Comparison of ENCODE assay signal across 18 cellular contexts in genomic region chr17:29344201-29344856, GRCh38. TPM values are rescaled to one million over a fixed set of nuclear protein-coding genes. Genes with fewer than 3 reads are reported as not detected.
DNase-seq lines count a peak whose midpoint lies in the region; ATAC-seq, FAIRE-seq and TF ChIP-seq lines count a peak whose summit lies in the region.
"Had no signal": no experiment of that assay in that cellular context is flagged by ENCODE, and none has a peak within 500 bp of the region (broad histone marks: within the 10 kb centered on the region; RNA-seq: fewer than 3 reads in every experiment).

No MANE protein-coding gene starts in this region.

- H3K79me2 ChIP-seq in hepatocyte (no peaks in the 10 kb centered on the region), trophoblast cell (ENCODE audit: control insufficient read depth, insufficient read depth, low read length, poor library complexity) (no peaks in the 10 kb centered on the region), HepG2 (ENCODE audit: insufficient read depth, low read length) (no peaks in the 10 kb centered on the region)

- CTCF ChIA-PET in HepG2 (lab: Yijun Ruan, JAX; ENCODE audit: low intra/inter-chr PET ratio, low total read pairs): no interaction called here

- H3K23ac ChIP-seq in trophoblast cell (ENCODE audit: low read length): no peak overlapping the region

- no peak for FAIRE-seq in HepG2 (lab: Jason Lieb, UNC)
- FAIRE-seq: A204.1 had no signal

- H3K9me3 ChIP-seq in hepatocyte (ENCODE audit: low read depth): no peaks in the 10 kb centered on the region
- no peaks in the 10 kb centered on the region for H3K9me3 ChIP-seq in trophoblast cell (ENCODE audit: insufficient read depth, low read depth, low read length)
- no peaks in the 10 kb centered on the region for H3K9me3 ChIP-seq in HepG2 (ENCODE audit: low read length)
- no peaks in the 10 kb centered on the region for H3K9me3 ChIP-seq in thyroid gland
- H3K9me3 ChIP-seq: BLaER1 treated with 17β-estradiol and CSF1 and Interleukin-3, amounts not matched to agents 10 nM and 100 nM; SJSA1 had no signal

- peak overlapping the region; percentile 88 for H2BK120ac ChIP-seq in trophoblast cell (ENCODE audit: insufficient read depth, low read length, poor library complexity)

- H3K27me3 ChIP-seq in hepatocyte (no peaks in the 10 kb centered on the region), trophoblast cell (ENCODE audit: insufficient read depth, low read length) (no peaks in the 10 kb centered on the region), HepG2 (ENCODE audit: control insufficient read depth in 1 of 2, insufficient read depth in 2 of 2, low read length in 2 of 2) (no peaks in the 10 kb centered on the region; a peak in 1 of 5 replicates), thyroid gland (no peaks in the 10 kb centered on the region)
- H3K27me3 ChIP-seq: BLaER1 treated with 17β-estradiol and CSF1 and Interleukin-3, amounts not matched to agents 10 nM and 100 nM had no signal

- in situ Hi-C loops in HepG2 (cut with HindIII; ENCODE audit: extremely low pct_ligation_motif_present, low pct_unique_long_range_greater_than_20kb): no loop called here

- intact Hi-C loops in HepG2 (cut with micrococcal nuclease; ENCODE audit: unreplicated experiment) (no loop called here), thyroid gland (cut with DNase I) (no loop called here)

- H3K4me1 ChIP-seq in hepatocyte (ENCODE audit: insufficient read depth) (peaks cover 5% of the 10 kb centered on the region), trophoblast cell (ENCODE audit: control insufficient read depth in 1 of 2, insufficient read depth in 2 of 2, low read length in 2 of 2) (no peaks in the 10 kb centered on the region), HepG2 (ENCODE audit: insufficient read depth, low read length) (no peaks in the 10 kb centered on the region), thyroid gland (no peaks in the 10 kb centered on the region)
- H3K4me1 ChIP-seq: SJSA1 had no signal

- DNase-seq in EH (ENCODE audit: low read depth) (peak; percentile 41), SW480 (ENCODE audit: low spot score) (peak; percentile 58), hepatocyte (ENCODE audit: low spot score) (peak; percentile 52), trophoblast cell (peak; percentile 88 to 96), HepG2 (ENCODE audit: low spot score) (no peak), thyroid gland (no peak), hepatic stellate cell (ENCODE audit: low spot score) (no peak), NCI-H146 (lab: John Stamatoyannopoulos, UW) (no peak)
- DNase-seq: DMS153, H7, MV-4-11, NCI-H1417, NCI-H1930, NCI-H69, PC-9 had no signal

- WGBS in hepatocyte (ENCODE audit: low lambda C conversion rate, missing lambda C conversion rate): 50% methylated on average over 11 of the region's 11 CpGs
- no CpG with 5 or more reads among the region's 11 CpGs for WGBS in trophoblast cell (ENCODE audit: extremely low coverage, insufficient coverage, insufficient read length)
- WGBS in HepG2 (ENCODE audit: low lambda C conversion rate): 83% methylated on average over 11 of the region's 11 CpGs
- WGBS in thyroid gland, 2 donors: 90 to 94% methylated on average over 11 of the region's 11 CpGs

- H4K8ac ChIP-seq in trophoblast cell (ENCODE audit: low read depth, low read length): no peak overlapping the region

- no peak overlapping the region for H3K18ac ChIP-seq in trophoblast cell (ENCODE audit: low read length)

- peak overlapping the region; percentile 87 for H2BK5ac ChIP-seq in trophoblast cell (ENCODE audit: low read depth, low read length, poor library complexity)

- POLR2A ChIA-PET in HepG2 (lab: Yijun Ruan, JAX): no interaction called here

- no peak for ATAC-seq in HepG2

- peak overlapping the region; percentile 79 for H4K91ac ChIP-seq in trophoblast cell (ENCODE audit: low read depth, low read length)

- H4K20me1 ChIP-seq in hepatocyte (ENCODE audit: insufficient read depth, poor library complexity, severe bottlenecking) (no peaks in the 10 kb centered on the region), HepG2 (ENCODE audit: insufficient read depth, low read length) (no peaks in the 10 kb centered on the region)
- H4K20me1 ChIP-seq: BLaER1 treated with 17β-estradiol and CSF1 and Interleukin-3, amounts not matched to agents 10 nM and 100 nM had no signal

- TF ChIP-seq CTCF in hepatocyte (IDR thresholded peaks at IDR 0.05; ENCODE audit: poor library complexity): no peak
- no peak for TF ChIP-seq CTCF in HepG2 (CRISPR knock-in tag; IDR thresholded peaks at IDR 0.05)
- no peak for TF ChIP-seq CTCF in thyroid gland (IDR thresholded peaks at IDR 0.05)

- H3K4me3 ChIP-seq in hepatocyte (no peak overlapping the region), trophoblast cell (ENCODE audit: low read depth, low read length) (no peak overlapping the region), HepG2 (replicated peaks in 1 of 3; ENCODE audit: insufficient read depth in 1 of 3, low read depth in 2 of 3, low read length in 3 of 3) (no peak overlapping the region), thyroid gland (replicated peaks in 1 of 3) (no peak overlapping the region)
- H3K4me3 ChIP-seq: BLaER1 treated with 17β-estradiol and CSF1 and Interleukin-3, amounts not matched to agents 10 nM and 100 nM; PC-9; SJSA1 had no signal

- no peaks in the 10 kb centered on the region for H3K9me2 ChIP-seq in hepatocyte (replicated peaks; ENCODE audit: insufficient read depth)

- peaks cover 3% of the 10 kb centered on the region for H3K79me1 ChIP-seq in trophoblast cell (ENCODE audit: low read length)

- H2AFZ ChIP-seq in hepatocyte (no peak overlapping the region), trophoblast cell (ENCODE audit: insufficient read depth, low read length, poor library complexity) (no peak overlapping the region), HepG2 (ENCODE audit: low read length) (no peak overlapping the region)
- H2AFZ ChIP-seq: PC-9 had no signal

- no peak overlapping the region for H2BK12ac ChIP-seq in trophoblast cell (ENCODE audit: low read length)

- TF ChIP-seq POLR2A in HepG2 (IDR thresholded peaks at IDR 0.05; ENCODE audit: insufficient read depth in 1 of 2, low read depth in 2 of 2, low read length in 2 of 2) (no peak), thyroid gland (IDR thresholded peaks at IDR 0.05) (no peak)

- no peak for TF ChIP-seq RAD21 in HepG2 (CRISPR knock-in tag; IDR thresholded peaks at IDR 0.05)

- TF ChIP-seq EP300 in HepG2 (IDR thresholded peaks at IDR 0.05; ENCODE audit: low read depth in 2 of 2, low read length in 2 of 2) (no peak), HepG2 (CRISPR knock-in tag; IDR thresholded peaks at IDR 0.05; ENCODE audit: borderline replicate concordance) (no peak)

- H3K4me2 ChIP-seq in hepatocyte: no peak overlapping the region
- no peak overlapping the region for H3K4me2 ChIP-seq in trophoblast cell (ENCODE audit: low read length)
- H3K4me2 ChIP-seq in HepG2 (ENCODE audit: low read depth, low read length): no peak overlapping the region
- H3K4me2 ChIP-seq: BLaER1 treated with 17β-estradiol and CSF1 and Interleukin-3, amounts not matched to agents 10 nM and 100 nM; PC-9 had no signal

- no peak overlapping the region for H3K14ac ChIP-seq in trophoblast cell (ENCODE audit: low read length)

- peak overlapping the region; percentile 57 for H3K27ac ChIP-seq in hepatocyte
- H3K27ac ChIP-seq in trophoblast cell (ENCODE audit: low read depth, low read length): peak overlapping the region; percentile 74
- H3K27ac ChIP-seq in HepG2 (ENCODE audit: extremely low read length, insufficient read depth, low read length): no peak overlapping the region
- H3K27ac ChIP-seq in thyroid gland: no peak overlapping the region
- H3K27ac ChIP-seq: BLaER1 treated with 17β-estradiol and CSF1 and Interleukin-3, amounts not matched to agents 10 nM and 100 nM; PC-9; SJSA1 had no signal

- H3K36me3 ChIP-seq in hepatocyte (replicated peaks; ENCODE audit: insufficient read depth, low read depth): no peaks in the 10 kb centered on the region
- no peaks in the 10 kb centered on the region for H3K36me3 ChIP-seq in trophoblast cell (ENCODE audit: control insufficient read depth in 1 of 2, insufficient read depth in 2 of 2, low read length in 2 of 2)
- H3K36me3 ChIP-seq in HepG2 (replicated peaks in 1 of 2; ENCODE audit: control insufficient read depth in 1 of 2, insufficient read depth in 2 of 2, low read length in 2 of 2): no peaks in the 10 kb centered on the region
- H3K36me3 ChIP-seq in thyroid gland: no peaks in the 10 kb centered on the region
- H3K36me3 ChIP-seq: BLaER1 treated with 17β-estradiol and CSF1 and Interleukin-3, amounts not matched to agents 10 nM and 100 nM; SJSA1 had no signal

- BruUV-seq in HepG2 (replicated peaks; lab: Mats Ljungman, UMichigan): no TSS peak

- H3K9ac ChIP-seq in trophoblast cell (ENCODE audit: low read length): no peak overlapping the region
- H3K9ac ChIP-seq in HepG2 (ENCODE audit: insufficient read depth, low read depth, low read length): no peak overlapping the region
- H3K9ac ChIP-seq: BLaER1 treated with 17β-estradiol and CSF1 and Interleukin-3, amounts not matched to agents 10 nM and 100 nM had no signal

- no peak overlapping the region for H4K12ac ChIP-seq in trophoblast cell (ENCODE audit: low read depth, low read length)

- no peak overlapping the region for H2AK5ac ChIP-seq in trophoblast cell (ENCODE audit: low read length)

- no peak overlapping the region for H3K4ac ChIP-seq in trophoblast cell (ENCODE audit: low read depth, low read length)

RNA-seq across cellular contexts. Expression of gene TAOK1, which starts 45.8 kb away (rescaled TPM):
- total RNA-seq in hepatocyte (46.1 and 51.7 TPM in 2 replicates), HepG2 (2016; rRNA removed; fragmentation: Illumina TruSeq; extraction: Trizol) (23.0 and 36.2 TPM in 2 replicates), thyroid gland (10 to 100 TPM; 62.9 to 87.5 (median 68.8) TPM)
- polyA plus RNA-seq in hepatocyte (5.2 and 5.3 TPM in 2 replicates), HepG2 (2011; rRNA removed) (10.3 and 14.1 TPM in 2 replicates)
- polyA plus RNA-seq in trophoblast cell (2013): 24.7 and 29.0 TPM in 2 replicates
- total RNA-seq in HepG2 (2016; cell fraction: cytosol; rRNA removed; fragmentation: Illumina TruSeq; extraction: Trizol; ENCODE audit: low read depth): 7.0 and 9.1 TPM in 2 replicates
- total RNA-seq in HepG2 (2016; cell fraction: insoluble cytoplasmic fraction; rRNA removed; fragmentation: Illumina TruSeq; extraction: Trizol): 23.9 and 35.6 TPM in 2 replicates
- total RNA-seq in HepG2 (2016; cell fraction: membrane; rRNA removed; fragmentation: Illumina TruSeq; extraction: Trizol): 9.0 and 11.2 TPM in 2 replicates
- 29.2 and 33.5 TPM in 2 replicates for total RNA-seq in HepG2 (2016; cell fraction: nucleus; rRNA removed; fragmentation: Illumina TruSeq; extraction: Trizol)
- polyA plus RNA-seq in HepG2 (2011; cell fraction: cytosol; rRNA removed): 4.6 and 8.1 TPM in 2 replicates
- polyA plus RNA-seq in HepG2 (2011; cell fraction: nucleus; rRNA removed): 8.2 and 11.5 TPM in 2 replicates
- 12.5 and 13.0 TPM in 2 replicates for polyA plus RNA-seq in HepG2 (2012)
- polyA plus RNA-seq in HepG2 (2016; cell fraction: cytosol; fragmentation: Illumina TruSeq; extraction: Trizol; ENCODE audit: low read depth): 0.34 and 0.37 TPM in 2 replicates
- 15.4 and 16.5 TPM in 2 replicates for polyA plus RNA-seq in HepG2 (2016; cell fraction: insoluble cytoplasmic fraction; fragmentation: Illumina TruSeq; extraction: Trizol; ENCODE audit: low read depth)
- polyA plus RNA-seq in HepG2 (2016; cell fraction: membrane; fragmentation: Illumina TruSeq; extraction: Trizol; ENCODE audit: low read depth): 1.4 and 1.8 TPM in 2 replicates
- polyA plus RNA-seq in HepG2 (2016; cell fraction: nucleus; fragmentation: Illumina TruSeq; extraction: Trizol; ENCODE audit: insufficient read depth, low read depth): 17.1 and 17.4 TPM in 2 replicates
- 18.5 and 31.2 TPM in 2 replicates for polyA minus RNA-seq in HepG2 (2011; rRNA and poly(A)+ RNA removed; ENCODE audit: low replicate concordance)
- 29.5 and 45.7 TPM in 2 replicates for polyA minus RNA-seq in HepG2 (2011; cell fraction: cytosol; rRNA and poly(A)+ RNA removed)
- 48.7 and 64.9 TPM in 2 replicates for polyA minus RNA-seq in HepG2 (2011; cell fraction: nucleus; rRNA and poly(A)+ RNA removed)

RNA-seq across cellular contexts. Expression of gene NUFIP2, which starts 50.4 kb away (rescaled TPM):
- total RNA-seq in hepatocyte: 41.9 and 47.8 TPM in 2 replicates
- polyA plus RNA-seq in hepatocyte: 8.4 and 8.9 TPM in 2 replicates
- polyA plus RNA-seq in trophoblast cell (2013): 107 and 111 TPM in 2 replicates
- 30.8 and 51.1 TPM in 2 replicates for total RNA-seq in HepG2 (2016; rRNA removed; fragmentation: Illumina TruSeq; extraction: Trizol)
- total RNA-seq in HepG2 (2016; cell fraction: cytosol; rRNA removed; fragmentation: Illumina TruSeq; extraction: Trizol; ENCODE audit: low read depth): 3.3 and 4.4 TPM in 2 replicates
- 33.9 and 51.5 TPM in 2 replicates for total RNA-seq in HepG2 (2016; cell fraction: insoluble cytoplasmic fraction; rRNA removed; fragmentation: Illumina TruSeq; extraction: Trizol)
- 12.2 and 14.5 TPM in 2 replicates for total RNA-seq in HepG2 (2016; cell fraction: membrane; rRNA removed; fragmentation: Illumina TruSeq; extraction: Trizol)
- total RNA-seq in HepG2 (2016; cell fraction: nucleus; rRNA removed; fragmentation: Illumina TruSeq; extraction: Trizol): 29.2 and 31.4 TPM in 2 replicates
- 7.2 and 10.3 TPM in 2 replicates for polyA plus RNA-seq in HepG2 (2011; rRNA removed)
- 4.2 and 7.1 TPM in 2 replicates for polyA plus RNA-seq in HepG2 (2011; cell fraction: cytosol; rRNA removed)
- 26.3 and 51.8 TPM in 2 replicates for polyA plus RNA-seq in HepG2 (2011; cell fraction: nucleus; rRNA removed)
- polyA plus RNA-seq in HepG2 (2012): 13.6 and 17.8 TPM in 2 replicates
- 0.59 and 0.75 TPM in 2 replicates for polyA plus RNA-seq in HepG2 (2016; cell fraction: cytosol; fragmentation: Illumina TruSeq; extraction: Trizol; ENCODE audit: low read depth)
- 27.2 and 28.3 TPM in 2 replicates for polyA plus RNA-seq in HepG2 (2016; cell fraction: insoluble cytoplasmic fraction; fragmentation: Illumina TruSeq; extraction: Trizol; ENCODE audit: low read depth)
- polyA plus RNA-seq in HepG2 (2016; cell fraction: membrane; fragmentation: Illumina TruSeq; extraction: Trizol; ENCODE audit: low read depth): 3.1 TPM in 2 replicates
- 32.0 and 35.0 TPM in 2 replicates for polyA plus RNA-seq in HepG2 (2016; cell fraction: nucleus; fragmentation: Illumina TruSeq; extraction: Trizol; ENCODE audit: insufficient read depth, low read depth)
- 16.2 and 48.5 TPM in 2 replicates for polyA minus RNA-seq in HepG2 (2011; rRNA and poly(A)+ RNA removed; ENCODE audit: low replicate concordance)
- 18.9 and 19.5 TPM in 2 replicates for polyA minus RNA-seq in HepG2 (2011; cell fraction: cytosol; rRNA and poly(A)+ RNA removed)
- 25.1 and 29.7 TPM in 2 replicates for polyA minus RNA-seq in HepG2 (2011; cell fraction: nucleus; rRNA and poly(A)+ RNA removed)
- total RNA-seq in thyroid gland: 10 to 100 TPM; 29.9 to 52.3 (median 41.1) TPM

Comparison
In these comparisons a context has a peak if more than half of its experiments do, and no peak if none do; other contexts are left out.
1. DNase-seq: peak in EH (single experiment), SW480 (single experiment), hepatocyte (single experiment) and trophoblast cell (2 of 2); none in HepG2 (single experiment), thyroid gland (0 of 2), hepatic stellate cell (single experiment) and NCI-H146 (single experiment).
2. H3K27ac ChIP-seq: peak in hepatocyte (single experiment) and trophoblast cell (single experiment); none in HepG2 (single experiment) and thyroid gland (0 of 3).